8 cellular contexts compared by ENCODE assay signal in the genomic region with DNA sequence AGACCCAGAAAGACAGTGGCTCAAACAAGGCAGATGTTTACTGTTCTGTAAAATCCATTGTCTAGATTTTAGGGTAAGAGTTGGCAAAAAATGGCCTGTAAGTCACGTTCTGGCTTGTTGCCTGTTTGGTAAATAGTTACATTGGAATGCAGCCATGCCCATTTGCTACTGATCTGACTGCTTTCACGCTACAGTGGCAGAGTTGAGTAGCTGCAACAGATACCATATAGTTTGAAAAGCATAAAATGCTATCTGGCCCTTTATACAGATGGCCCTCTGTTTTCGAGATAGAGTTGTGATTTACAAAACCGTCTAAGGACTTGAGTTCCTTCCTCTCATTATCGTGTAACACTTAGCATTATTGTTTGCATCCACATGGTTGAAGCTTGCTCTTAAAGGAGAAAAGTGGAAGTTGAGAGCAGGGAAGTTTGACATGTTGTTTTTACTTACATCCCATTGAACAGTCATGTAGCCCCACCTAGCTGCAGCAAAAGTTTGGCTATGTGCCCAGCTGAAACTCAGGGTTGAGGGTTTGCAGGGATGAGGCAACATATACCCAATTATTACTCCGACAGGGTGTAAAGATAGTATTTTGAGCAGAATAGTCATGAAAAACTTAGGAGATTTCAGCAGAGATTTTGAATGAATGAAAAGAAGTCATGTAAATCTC. TPM values are rescaled to one million over a fixed set of nuclear protein-coding genes. Genes with fewer than 3 reads are reported as not detected.
DNase-seq lines count a peak whose midpoint lies in the region; ATAC-seq and TF ChIP-seq lines count a peak whose summit lies in the region.

No MANE protein-coding gene starts in this region.

- peaks cover 1% of the 10 kb centered on the region for H3K4me1 Mint-ChIP-seq in activated T-helper 2 cell treated with anti-CD3 and anti-CD28 coated beads, Interferon-gamma antibody, Interleukin-2, Interleukin-4, amounts not matched to agents 10 μg/mL and 5 μg/mL and 100 μg/mL, durations not matched to agents 14 hours and 24 hours and 36 hours (ENCODE audit: low read depth)

- no peak overlapping the region for H3K4me3 ChIP-seq in lower lobe of right lung

- H3K4me3 Mint-ChIP-seq in activated T-helper 2 cell treated with anti-CD3 and anti-CD28 coated beads, Interferon-gamma antibody, Interleukin-2, Interleukin-4, amounts not matched to agents 10 μg/mL and 5 μg/mL and 100 μg/mL, durations not matched to agents 14 hours and 24 hours and 36 hours (ENCODE audit: low read depth) = no peak overlapping the region

- H3K36me3 ChIP-seq in lower lobe of right lung = peaks cover 6% of the 10 kb centered on the region

- DNase-seq in Ammon's horn (ENCODE audit: low spot score) (peak; percentile 54), HCEC 1CT (peak; percentile 39), NCI-H446 treated with DMSO at 0.1 percent for 48 hours (lab: John Stamatoyannopoulos, UW) (peak; percentile 89), cerebellum (ENCODE audit: low spot score) (peak; percentile 8), lower lobe of right lung (peak; percentile 58), cortex of kidney (lab: John Stamatoyannopoulos, UW) (no peak)
- DNase-seq in activated CD4-positive, CD25-positive, alpha-beta regulatory T cell treated with anti-CD3 and anti-CD28 coated beads, Interleukin-2, amount 50 U/mL, for 72 hours = no peak
- no peak for DNase-seq in activated T-helper 2 cell treated with anti-CD3 and anti-CD28 coated beads, Interferon-gamma antibody, Interleukin-2, Interleukin-4, amounts not matched to agents 10 μg/mL and 5 μg/mL and 100 μg/mL, durations not matched to agents 14 hours and 24 hours and 36 hours (ENCODE audit: low spot score)

- H3K27me3 Mint-ChIP-seq in activated T-helper 2 cell treated with anti-CD3 and anti-CD28 coated beads, Interferon-gamma antibody, Interleukin-2, Interleukin-4, amounts not matched to agents 10 μg/mL and 5 μg/mL and 100 μg/mL, durations not matched to agents 14 hours and 24 hours and 36 hours (ENCODE audit: low read depth) = no peaks in the 10 kb centered on the region

- H3K9me3 ChIP-seq in lower lobe of right lung = no peaks in the 10 kb centered on the region

- no peak overlapping the region for H3K27ac Mint-ChIP-seq in activated T-helper 2 cell treated with anti-CD3 and anti-CD28 coated beads, Interferon-gamma antibody, Interleukin-2, Interleukin-4, amounts not matched to agents 10 μg/mL and 5 μg/mL and 100 μg/mL, durations not matched to agents 14 hours and 24 hours and 36 hours

- no peaks in the 10 kb centered on the region for H3K27me3 ChIP-seq in lower lobe of right lung (ENCODE audit: low read depth)

- ATAC-seq in lower lobe of right lung = peak; percentile 78 to 79

- H3K27ac ChIP-seq in lower lobe of right lung = no peak overlapping the region

- intact Hi-C loops in lower lobe of right lung (cut with DNase I) = no loop called here
- intact Hi-C loops in activated T-helper 2 cell treated with anti-CD3 and anti-CD28 coated beads, Interferon-gamma antibody, Interleukin-2, Interleukin-4, amounts not matched to agents 10 μg/mL and 5 μg/mL and 100 μg/mL, durations not matched to agents 14 hours and 24 hours and 36 hours (cut with micrococcal nuclease) = no loop called here

- peaks cover 55% of the 10 kb centered on the region for H3K36me3 Mint-ChIP-seq in activated T-helper 2 cell treated with anti-CD3 and anti-CD28 coated beads, Interferon-gamma antibody, Interleukin-2, Interleukin-4, amounts not matched to agents 10 μg/mL and 5 μg/mL and 100 μg/mL, durations not matched to agents 14 hours and 24 hours and 36 hours (ENCODE audit: low read depth)

- peaks cover 12% of the 10 kb centered on the region for H3K4me1 ChIP-seq in lower lobe of right lung

- no peaks in the 10 kb centered on the region for H3K9me3 Mint-ChIP-seq in activated T-helper 2 cell treated with anti-CD3 and anti-CD28 coated beads, Interferon-gamma antibody, Interleukin-2, Interleukin-4, amounts not matched to agents 10 μg/mL and 5 μg/mL and 100 μg/mL, durations not matched to agents 14 hours and 24 hours and 36 hours

- TF ChIP-seq CTCF in lower lobe of right lung (IDR thresholded peaks at IDR 0.05) = peak; percentile 40

RNA-seq across cellular contexts. Expression of a gene that starts 11.3 kb away (rescaled TPM):
- total RNA-seq in cerebellum = 147 TPM
- 73.8 TPM for total RNA-seq in lower lobe of right lung
- 72.8 and 76.1 TPM in 2 replicates for total RNA-seq in activated T-helper 2 cell treated with anti-CD3 and anti-CD28 coated beads, Interferon-gamma antibody, Interleukin-2, Interleukin-4, amounts not matched to agents 10 μg/mL and 5 μg/mL and 100 μg/mL, durations not matched to agents 14 hours and 24 hours and 36 hours

RNA-seq across cellular contexts. Expression of a gene that starts 51.9 kb away (rescaled TPM):
- total RNA-seq in cerebellum = 47.9 TPM
- total RNA-seq in lower lobe of right lung = 14.3 TPM
- 24.7 and 26.4 TPM in 2 replicates for total RNA-seq in activated T-helper 2 cell treated with anti-CD3 and anti-CD28 coated beads, Interferon-gamma antibody, Interleukin-2, Interleukin-4, amounts not matched to agents 10 μg/mL and 5 μg/mL and 100 μg/mL, durations not matched to agents 14 hours and 24 hours and 36 hours

Comparison
In these comparisons a context has a peak if more than half of its experiments do, and no peak if none do; other contexts are left out.
1. DNase-seq: peak in Ammon's horn (single experiment), HCEC 1CT (single experiment), NCI-H446 treated with DMSO at 0.1 percent for 48 hours (single experiment), cerebellum (single experiment) and lower lobe of right lung (single experiment); none in cortex of kidney (single experiment), activated CD4-positive, CD25-positive, alpha-beta regulatory T cell treated with anti-CD3 and anti-CD28 coated beads, Interleukin-2, amount 50 U/mL, for 72 hours (single experiment) and activated T-helper 2 cell treated with anti-CD3 and anti-CD28 coated beads, Interferon-gamma antibody, Interleukin-2, Interleukin-4, amounts not matched to agents 10 μg/mL and 5 μg/mL and 100 μg/mL, durations not matched to agents 14 hours and 24 hours and 36 hours (single experiment).